Comparison of ENCODE assay signal across 12 cellular contexts in the genomic region with DNA sequence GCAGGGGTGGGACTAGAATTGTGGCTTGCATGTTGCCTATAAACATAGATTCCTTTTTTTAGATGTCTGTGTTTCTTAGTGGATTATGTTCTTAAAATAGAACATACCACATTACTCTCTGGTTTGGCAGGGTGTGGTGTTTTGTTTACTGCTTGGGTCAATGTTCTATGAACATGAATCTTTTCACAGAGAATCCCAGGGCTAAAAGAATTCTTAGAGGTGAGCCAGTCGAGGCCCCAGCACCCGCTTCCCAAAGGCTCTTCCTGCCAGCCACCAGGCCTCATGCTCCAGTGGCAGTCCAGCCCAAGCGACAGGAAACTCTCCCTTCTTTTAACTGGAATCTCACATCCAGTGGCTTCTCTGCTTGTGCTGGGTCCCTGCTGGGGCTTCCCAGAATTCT.
DNase-seq lines count a peak whose midpoint lies in the region; ATAC-seq and TF ChIP-seq lines count a peak whose summit lies in the region.
"Had no signal": no experiment of that assay in that cellular context is flagged by ENCODE, and none has a peak within 500 bp of the region (broad histone marks: within the 10 kb centered on the region; RNA-seq: fewer than 3 reads in every experiment).

No MANE protein-coding gene starts in this region.

- intact Hi-C loops in uterus (cut with DNase I; ENCODE audit: low total_unique reads): no loop called here

- H4K91ac ChIP-seq in mesenchymal stem cell (ENCODE audit: low read length): peak overlapping the region; percentile 23

- CTCF ChIA-PET in activated CD4-positive, alpha-beta T cell treated with anti-CD3 and anti-CD28 coated beads, Interleukin-2, amount 10 ng/mL, durations not matched to agents 7 days and 5 days (lab: Charles Lee): no interaction called here
- CTCF ChIA-PET in CD8-positive, alpha-beta memory T cell (lab: Charles Lee): no interaction called here

- no peak overlapping the region for H2BK5ac ChIP-seq in mesenchymal stem cell (ENCODE audit: low read depth, low read length, poor library complexity, severe bottlenecking)

- peaks cover 5% of the 10 kb centered on the region for H3K4me1 ChIP-seq in mesenchymal stem cell (ENCODE audit: control insufficient read depth, insufficient read depth, low read depth, low read length)
- H3K4me1 ChIP-seq in uterus: peaks cover 0 to 4% of the 10 kb centered on the region in 2 donors
- no peaks in the 10 kb centered on the region for H3K4me1 ChIP-seq in CD8-positive, alpha-beta memory T cell (ENCODE audit: insufficient read depth, low read length)

- POLR2A ChIA-PET in activated CD4-positive, alpha-beta T cell treated with anti-CD3 and anti-CD28 coated beads, Interleukin-2, amount 10 ng/mL, durations not matched to agents 7 days and 5 days (lab: Charles Lee): no interaction called here
- POLR2A ChIA-PET in CD8-positive, alpha-beta memory T cell (lab: Charles Lee): no interaction called here

- no peak for DNase-seq in activated CD4-positive, alpha-beta T cell treated with anti-CD3 and anti-CD28 coated beads, Interleukin-2, amount 10 ng/mL, durations not matched to agents 7 days and 5 days
- DNase-seq in activated CD4-positive, alpha-beta T cell treated with anti-CD3 and anti-CD28 coated beads, Interleukin-2, amount 50 U/mL, for 4 hours: no peak
- DNase-seq in mesenchymal stem cell (peak; percentile 86), uterus (no peak), omental fat pad (ENCODE audit: low spot score) (no peak)
- no peak for DNase-seq in CD8-positive, alpha-beta memory T cell
- DNase-seq: activated naive CD8-positive, alpha-beta T cell treated with anti-CD3 and anti-CD28 coated beads, Interleukin-2, amount 10 ng/mL, durations not matched to agents 7 days and 5 days; NCI-H345; stimulated activated CD4-positive, alpha-beta T cell treated with anti-CD3 and anti-CD28 coated beads, Interleukin-12 subunit alpha, Interleukin-12 subunit beta, amount 100 ng/mL, for 4 hours had no signal

- no peak overlapping the region for H3K4me3 ChIP-seq in mesenchymal stem cell (ENCODE audit: insufficient read depth in 1 of 2, low read depth in 1 of 2, low read length in 2 of 2)
- H3K4me3 ChIP-seq in uterus: no peak overlapping the region
- H3K4me3 ChIP-seq in CD8-positive, alpha-beta memory T cell (ENCODE audit: low read length): no peak overlapping the region

- peak overlapping the region; percentile 59 for H2BK120ac ChIP-seq in mesenchymal stem cell (ENCODE audit: low read depth, low read length)

- peaks cover 45% of the 10 kb centered on the region for H3K4me1 Mint-ChIP-seq in activated CD4-positive, alpha-beta T cell treated with anti-CD3 and anti-CD28 coated beads, Interleukin-2, amount 10 ng/mL, durations not matched to agents 7 days and 5 days
- H3K4me1 Mint-ChIP-seq in CD8-positive, alpha-beta memory T cell: peaks cover 3 to 14% (median 4%) of the 10 kb centered on the region in 3 donors

- no peak overlapping the region for H3K23ac ChIP-seq in mesenchymal stem cell (ENCODE audit: low read length in 2 of 2)

- peak overlapping the region; percentile 48 for H3K4me3 Mint-ChIP-seq in activated CD4-positive, alpha-beta T cell treated with anti-CD3 and anti-CD28 coated beads, Interleukin-2, amount 10 ng/mL, durations not matched to agents 7 days and 5 days
- no peak overlapping the region for H3K4me3 Mint-ChIP-seq in CD8-positive, alpha-beta memory T cell
- H3K4me3 Mint-ChIP-seq: activated naive CD8-positive, alpha-beta T cell treated with anti-CD3 and anti-CD28 coated beads, Interleukin-2, amount 10 ng/mL, durations not matched to agents 7 days and 5 days had no signal

- peak overlapping the region; percentile 81 for H3K27ac Mint-ChIP-seq in activated CD4-positive, alpha-beta T cell treated with anti-CD3 and anti-CD28 coated beads, Interleukin-2, amount 10 ng/mL, durations not matched to agents 7 days and 5 days
- no peak overlapping the region for H3K27ac Mint-ChIP-seq in CD8-positive, alpha-beta memory T cell
- H3K27ac Mint-ChIP-seq: activated naive CD8-positive, alpha-beta T cell treated with anti-CD3 and anti-CD28 coated beads, Interleukin-2, amount 10 ng/mL, durations not matched to agents 7 days and 5 days had no signal

- no peak overlapping the region for H2AK5ac ChIP-seq in mesenchymal stem cell (ENCODE audit: low read length, severe bottlenecking)

- H3K9me3 Mint-ChIP-seq in activated CD4-positive, alpha-beta T cell treated with anti-CD3 and anti-CD28 coated beads, Interleukin-2, amount 10 ng/mL, durations not matched to agents 7 days and 5 days: peaks cover 1% of the 10 kb centered on the region
- no peaks in the 10 kb centered on the region for H3K9me3 Mint-ChIP-seq in CD8-positive, alpha-beta memory T cell
- H3K9me3 Mint-ChIP-seq: activated naive CD8-positive, alpha-beta T cell treated with anti-CD3 and anti-CD28 coated beads, Interleukin-2, amount 10 ng/mL, durations not matched to agents 7 days and 5 days had no signal

- no peak overlapping the region for H2BK15ac ChIP-seq in mesenchymal stem cell (ENCODE audit: low read depth, poor library complexity, severe bottlenecking)

- no peaks in the 10 kb centered on the region for H3K79me1 ChIP-seq in mesenchymal stem cell (replicated peaks; ENCODE audit: low read length, poor library complexity, severe bottlenecking)

- H3K4me2 ChIP-seq in mesenchymal stem cell (ENCODE audit: low read length, poor library complexity, severe bottlenecking): peak overlapping the region; percentile 9

- no peak for TF ChIP-seq POLR2A in uterus (IDR thresholded peaks at IDR 0.05)

- no peak overlapping the region for H2AFZ ChIP-seq in mesenchymal stem cell (ENCODE audit: low read depth, low read length)

- H3K36me3 ChIP-seq in mesenchymal stem cell (ENCODE audit: control insufficient read depth in 1 of 2, insufficient read depth in 2 of 2, low read depth in 1 of 2, low read length in 2 of 2): peaks cover 0 to 31% of the 10 kb centered on the region in 2 experiments
- no peaks in the 10 kb centered on the region for H3K36me3 ChIP-seq in uterus
- no peaks in the 10 kb centered on the region for H3K36me3 ChIP-seq in CD8-positive, alpha-beta memory T cell (ENCODE audit: insufficient read depth, low read length)

- H3K27me3 ChIP-seq in mesenchymal stem cell (ENCODE audit: control insufficient read depth in 1 of 2, insufficient read depth in 1 of 2, low read length in 2 of 2) (no peaks in the 10 kb centered on the region), uterus (no peaks in the 10 kb centered on the region)
- no peaks in the 10 kb centered on the region for H3K27me3 ChIP-seq in CD8-positive, alpha-beta memory T cell (ENCODE audit: insufficient read depth, low read length, poor library complexity, severe bottlenecking)

- H3K27ac ChIP-seq in cingulate gyrus (ENCODE audit: low read depth, low read length) (peak overlapping the region; percentile 47), mesenchymal stem cell (ENCODE audit: low read length, poor library complexity, severe bottlenecking) (peak overlapping the region; percentile 69), uterus (peak overlapping the region; percentile 10 to 72)
- H3K27ac ChIP-seq in CD8-positive, alpha-beta memory T cell (ENCODE audit: low read depth, low read length): no peak overlapping the region
- H3K27ac ChIP-seq: VCaP had no signal

- H3K36me3 Mint-ChIP-seq in activated CD4-positive, alpha-beta T cell treated with anti-CD3 and anti-CD28 coated beads, Interleukin-2, amount 10 ng/mL, durations not matched to agents 7 days and 5 days (ENCODE audit: low read depth): peaks cover 28% of the 10 kb centered on the region
- no peaks in the 10 kb centered on the region for H3K36me3 Mint-ChIP-seq in CD8-positive, alpha-beta memory T cell
- H3K36me3 Mint-ChIP-seq: activated naive CD8-positive, alpha-beta T cell treated with anti-CD3 and anti-CD28 coated beads, Interleukin-2, amount 10 ng/mL, durations not matched to agents 7 days and 5 days had no signal

- no peak overlapping the region for H2BK12ac ChIP-seq in mesenchymal stem cell (ENCODE audit: low read length in 2 of 2)

- H3K4ac ChIP-seq in mesenchymal stem cell (ENCODE audit: low read depth in 1 of 2, low read length in 2 of 2): peak overlapping the region; percentile 37 to 62

- no peaks in the 10 kb centered on the region for H3K9me3 ChIP-seq in mesenchymal stem cell (ENCODE audit: control insufficient read depth, low read length)
- H3K9me3 ChIP-seq in uterus: no peaks in the 10 kb centered on the region
- H3K9me3 ChIP-seq in CD8-positive, alpha-beta memory T cell (ENCODE audit: low read length): no peaks in the 10 kb centered on the region

- H4K8ac ChIP-seq in mesenchymal stem cell (ENCODE audit: low read length): peak overlapping the region; percentile 41

- H3K27me3 Mint-ChIP-seq in activated CD4-positive, alpha-beta T cell treated with anti-CD3 and anti-CD28 coated beads, Interleukin-2, amount 10 ng/mL, durations not matched to agents 7 days and 5 days: no peaks in the 10 kb centered on the region
- H3K27me3 Mint-ChIP-seq in CD8-positive, alpha-beta memory T cell: no peaks in the 10 kb centered on the region
- H3K27me3 Mint-ChIP-seq: activated naive CD8-positive, alpha-beta T cell treated with anti-CD3 and anti-CD28 coated beads, Interleukin-2, amount 10 ng/mL, durations not matched to agents 7 days and 5 days had no signal

- TF ChIP-seq CTCF in uterus (IDR thresholded peaks at IDR 0.05) (no peak), omental fat pad (IDR thresholded peaks at IDR 0.05) (no peak)

- no peak overlapping the region for H3K14ac ChIP-seq in mesenchymal stem cell (ENCODE audit: low read length in 2 of 2)

- ATAC-seq in omental fat pad (ENCODE audit: low FRiP score) (no peak), HG02981 (IDR thresholded peaks at IDR 0.05; ENCODE audit: unreplicated experiment) (no peak)

- H3K9ac ChIP-seq in mesenchymal stem cell (ENCODE audit: low read length): peak overlapping the region; percentile 59

- peak overlapping the region in 1 of 2 experiments; percentile 21 for H3K18ac ChIP-seq in mesenchymal stem cell (ENCODE audit: low read depth in 1 of 2, low read length in 2 of 2)

- 43% methylated on average over 3 of the region's 3 CpGs for WGBS in mesenchymal stem cell
